18 cellular contexts compared by ENCODE assay signal in genomic region chr15:33150993-33151392, GRCh38. TPM values are rescaled to one million over a fixed set of nuclear protein-coding genes. Genes with fewer than 3 reads are reported as not detected.
DNase-seq lines count a peak whose midpoint lies in the region; ATAC-seq, FAIRE-seq and TF ChIP-seq lines count a peak whose summit lies in the region.
"Had no signal": no experiment of that assay in that cellular context is flagged by ENCODE, and none has a peak within 500 bp of the region (broad histone marks: within the 10 kb centered on the region; RNA-seq: fewer than 3 reads in every experiment).

No MANE protein-coding gene starts in this region.

- H2AFZ ChIP-seq in GM12878 (ENCODE audit: control insufficient read depth, low read depth, low read length): no peak overlapping the region

- peaks cover 5% of the 10 kb centered on the region for H3K27me3 Mint-ChIP-seq in nephron progenitor cell (ENCODE audit: low read depth, poor library complexity)

- peak overlapping the region; percentile 85 for H3K27ac Mint-ChIP-seq in nephron progenitor cell

- SMC1A ChIA-PET in GM12878 (lab: Charles Lee; ENCODE audit: uncharacterized antibody, unreplicated experiment): interaction anchor here (0.8 to 1.9 kb wide), 4 partner anchors 12 to 62 kb away, joined by 3 to 7 read pairs (median 4); no protein-coding TSS in a partner anchor

- DNase-seq in NOMO-1 (lab: John Stamatoyannopoulos, UW; ENCODE audit: unreplicated experiment in 2 of 2) (peak; percentile 80 to 81), GM12878 (ENCODE audit: low read depth, low spot score) (no peak), nephron progenitor cell (no peak), NCI-H1048 (lab: John Stamatoyannopoulos, UW) (no peak), T-helper 2 cell (no peak), GM20000 (ENCODE audit: low spot score) (no peak)
- DNase-seq: activated naive CD4-positive, alpha-beta T cell; brain microvascular endothelial cell; DND-41; effector memory CD4-positive, alpha-beta T cell; NCI-H1417 treated with DMSO at 0.1 percent for 48 hours; NCI-H446; Peyer's patch; T-helper 9 cell had no signal

- POLR2A ChIA-PET in GM12878 (lab: Charles Lee): no interaction called here

- intact Hi-C loops in GM12878 (cut with micrococcal nuclease; ENCODE audit: unreplicated experiment): no loop called here

- peaks cover 7% of the 10 kb centered on the region for H3K9me3 Mint-ChIP-seq in nephron progenitor cell

- no peak for TF ChIP-seq POLR2A in GM12878 (IDR thresholded peaks at IDR 0.05; ENCODE audit: low read depth, low read length)

- no peaks in the 10 kb centered on the region; the same call in 2 of the 3 replicates for H3K9me3 ChIP-seq in GM12878 (replicated peaks; ENCODE audit: control insufficient read depth, insufficient read depth, low read length)
- H3K9me3 ChIP-seq: BLaER1, Peyer's patch, prostate gland had no signal

- no peak for TF ChIP-seq RAD21 in GM12878 (IDR thresholded peaks at IDR 0.05; ENCODE audit: insufficient read depth, low read depth, low read length)

- no peak overlapping the region for H3K27ac ChIP-seq in GM12878 (ENCODE audit: control insufficient read depth, insufficient read depth)
- H3K27ac ChIP-seq: BLaER1, brain microvascular endothelial cell, Peyer's patch, prostate gland had no signal

- H3K36me3 ChIP-seq in GM12878 (ENCODE audit: control insufficient read depth in 2 of 2, insufficient read depth in 2 of 2, low read length in 1 of 2): no peaks in the 10 kb centered on the region
- H3K36me3 ChIP-seq: BLaER1, brain microvascular endothelial cell, Peyer's patch, prostate gland had no signal

- H3K4me2 ChIP-seq in GM12878 (ENCODE audit: control insufficient read depth, insufficient read depth): no peak overlapping the region
- H3K4me2 ChIP-seq: BLaER1 had no signal

- BruUV-seq in GM12878 (replicated peaks; lab: Mats Ljungman, UMichigan): no TSS peak

- CTCF ChIA-PET in GM12878 (lab: Yijun Ruan, JAX): interaction anchor here (0.6 to 1.9 kb wide), 3 partner anchors 65 to 109 kb away, joined by 3 to 4 read pairs (median 4); no protein-coding TSS in a partner anchor

- 0% methylated on average over 1 of the region's 1 CpG for WGBS in GM12878 (ENCODE audit: insufficient coverage, insufficient replicate concordance, low lambda C conversion rate, missing lambda C conversion rate)

- H3K4me1 Mint-ChIP-seq in nephron progenitor cell: peaks cover 82% of the 10 kb centered on the region

- H3K4me1 ChIP-seq in GM12878 (ENCODE audit: control insufficient read depth, insufficient read depth, low read length): no peaks in the 10 kb centered on the region
- H3K4me1 ChIP-seq: prostate gland had no signal

- H3K27me3 ChIP-seq in GM12878 (replicated peaks in 1 of 2; ENCODE audit: control insufficient read depth in 2 of 2, insufficient read depth in 2 of 2, low read length in 1 of 2): peaks cover 1 to 8% of the 10 kb centered on the region in 2 experiments; a peak in 2 of 4 replicates
- H3K27me3 ChIP-seq: BLaER1, brain microvascular endothelial cell, Peyer's patch had no signal

- ATAC-seq in GM18508 (IDR thresholded peaks at IDR 0.05; ENCODE audit: insufficient read depth, unreplicated experiment) (peak; percentile 53), GM12878 (peak; percentile 45; the same call in 2 of the 3 replicates), HG02763 (IDR thresholded peaks at IDR 0.05; ENCODE audit: unreplicated experiment) (no peak)

- no peaks in the 10 kb centered on the region for H4K20me1 ChIP-seq in GM12878 (ENCODE audit: control insufficient read depth, insufficient read depth)
- H4K20me1 ChIP-seq: BLaER1 had no signal

- no peak for FAIRE-seq in GM12878 (lab: Jason Lieb, UNC)

- in situ Hi-C loops in GM12878 (cut with MboI): no loop called here

- H3K4me3 ChIP-seq in GM12878: no peak overlapping the region
- H3K4me3 ChIP-seq: BLaER1, prostate gland had no signal

- no peak overlapping the region for H3K9ac ChIP-seq in GM12878 (ENCODE audit: control insufficient read depth, insufficient read depth, low read length)
- H3K9ac ChIP-seq: BLaER1 had no signal

- H3K36me3 Mint-ChIP-seq in nephron progenitor cell (ENCODE audit: low read depth): peaks cover 7% of the 10 kb centered on the region

- TF ChIP-seq CTCF in GM12878 (IDR thresholded peaks at IDR 0.05 in 2 of 3, conservative IDR thresholded peaks at IDR 0.05 in 1 of 3; ENCODE audit: control insufficient read depth in 2 of 3, extremely low read depth in 1 of 3, insufficient read depth in 1 of 3, low read depth in 3 of 3, low read length in 3 of 3) (no peak), nephron progenitor cell (IDR thresholded peaks at IDR 0.05) (no peak), GM20000 (IDR thresholded peaks at IDR 0.05; ENCODE audit: extremely low read depth, missing control alignments) (no peak)

- H3K4me3 Mint-ChIP-seq in nephron progenitor cell: no peak overlapping the region

- no peaks in the 10 kb centered on the region for H3K79me2 ChIP-seq in GM12878 (ENCODE audit: control insufficient read depth, insufficient read depth, low read length)

- TF ChIP-seq EP300 in GM12878 (IDR thresholded peaks at IDR 0.05; ENCODE audit: borderline replicate concordance in 1 of 2, control insufficient read depth in 1 of 2, low read depth in 2 of 2, low read length in 2 of 2): no peak

- RAD21 ChIA-PET in GM12878 (lab: Charles Lee; ENCODE audit: unreplicated experiment): no interaction called here

TF ChIP-seq in GM12878, 131 proteins besides CTCF, POLR2A, EP300 and RAD21:
- TF ChIP-seq RFX5 (IDR thresholded peaks at IDR 0.05; ENCODE audit: low read depth, low read length): no peak
- TF ChIP-seq IKZF2 (IDR thresholded peaks at IDR 0.05): no peak
- TF ChIP-seq MXI1 (IDR thresholded peaks at IDR 0.05; ENCODE audit: low read depth, low read length): no peak
- TF ChIP-seq CHD4 (IDR thresholded peaks at IDR 0.05): no peak
- TF ChIP-seq ZNF384 (IDR thresholded peaks at IDR 0.05; ENCODE audit: borderline replicate concordance, low read depth, low read length): no peak
- no peak for TF ChIP-seq ZSCAN29 (IDR thresholded peaks at IDR 0.05)

RNA-seq across cellular contexts. Expression of gene FMN1, which starts 43.5 kb away (rescaled TPM):
- 11.1 and 13.2 TPM in 2 replicates for total RNA-seq in GM12878 (2013; cell fraction: nucleolus; rRNA removed)
- total RNA-seq in GM12878 (2014; rRNA removed) (0.06 and 0.11 TPM in 2 replicates), GM12878 (2014; rRNA removed; fragmentation: Illumina TruSeq; extraction: Trizol) (0.05 and 0.09 TPM in 2 replicates), GM12878 (2021) (0.05 TPM in 2 replicates)
- 0.38 TPM for polyA plus RNA-seq in GM12878 (2011; ENCODE audit: low read depth)
- polyA plus RNA-seq in GM12878 (2011; rRNA removed) (0.12 and 0.16 TPM in 2 replicates), GM12878 (2014; fragmentation: Illumina TruSeq; extraction: Trizol) (0.07 TPM in 1 of 2 replicates, not detected in the other), GM12878 (2014; fragmentation: Nextera tagmentation; extraction: Ambion mirVana) (not detected), GM12878 (2014; rRNA removed) (0.01 and 0.08 TPM in 2 replicates), GM12878 (2016; fragmentation: Nextera tagmentation; extraction: Ambion mirVana) (not detected)
- polyA plus RNA-seq in GM12878 (2011; cell fraction: cytosol; rRNA removed): 0.01 TPM in 1 of 2 replicates, not detected in the other
- 0.07 and 0.19 TPM in 2 replicates for polyA plus RNA-seq in GM12878 (2011; cell fraction: nucleus; rRNA removed)
- 0.13 and 0.24 TPM in 2 replicates for polyA plus RNA-seq in GM12878 (2012)
- 0.37 and 0.93 TPM in 2 replicates for polyA minus RNA-seq in GM12878 (2011; rRNA and poly(A)+ RNA removed)
- not detected in 2 replicates for polyA minus RNA-seq in GM12878 (2011; cell fraction: cytosol; rRNA and poly(A)+ RNA removed)
- 0.10 and 0.36 TPM in 2 replicates for polyA minus RNA-seq in GM12878 (2011; cell fraction: nucleus; rRNA and poly(A)+ RNA removed)

Comparison
In these comparisons a context has a peak if more than half of its experiments do, and no peak if none do; other contexts are left out.
1. DNase-seq: peak in NOMO-1 (2 of 2); none in GM12878 (single experiment), nephron progenitor cell (single experiment), NCI-H1048 (single experiment), T-helper 2 cell (0 of 5) and GM20000 (single experiment).